22 cellular contexts compared by ENCODE assay signal in the genomic region with DNA sequence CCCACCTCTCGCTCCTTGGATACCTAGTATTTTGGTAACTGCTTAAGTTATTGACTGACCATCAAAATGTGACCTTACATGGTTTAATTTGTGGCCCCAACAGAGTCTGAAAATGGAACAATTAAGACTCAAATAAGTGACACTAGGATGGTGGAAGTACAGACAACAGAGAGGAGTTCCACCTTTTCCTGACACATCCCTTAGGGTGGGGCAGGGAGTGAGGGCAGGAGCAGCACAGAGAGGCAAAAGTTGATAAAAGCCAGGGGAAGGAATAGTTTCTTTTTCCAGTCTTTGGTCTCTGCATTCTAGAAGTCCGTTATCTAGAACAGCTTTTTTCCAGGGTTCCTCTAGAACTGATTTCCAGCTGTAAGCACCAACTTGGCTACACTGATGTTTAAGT.
"Had no signal": no experiment of that assay in that cellular context is flagged by ENCODE, and none has a peak within 500 bp of the region (broad histone marks: within the 10 kb centered on the region; RNA-seq: fewer than 3 reads in every experiment).

No MANE protein-coding gene starts in this region.

- H3K36me3 Mint-ChIP-seq: naive B cell; natural killer cell treated with Interleukin-12 subunit alpha and Interleukin-12 subunit beta and Interleukin-15 and Interleukin-18, amount 100 ng/mL, for 72 hours had no signal

- H3K9ac ChIP-seq: parathyroid adenoma had no signal

- H3K27ac ChIP-seq: coronary artery, parathyroid adenoma, right lobe of liver, thoracic aorta, tibial nerve, upper lobe of right lung, uterus had no signal

- H3K27ac Mint-ChIP-seq: memory B cell; natural killer cell treated with Interleukin-12 subunit alpha and Interleukin-12 subunit beta and Interleukin-15 and Interleukin-18, amount 100 ng/mL, for 72 hours; progenitor cell of endocrine pancreas; stimulated activated naive B cell treated with anti-CD40 and anti-IgM and Interleukin-4, amounts not matched to agents 10 μg/mL and 1 μg/mL and 100 μg/mL, for 72 hours; stimulated activated naive CD8-positive, alpha-beta T cell treated with anti-CD3 and anti-CD28 coated beads, Interleukin-15, Interleukin-2, amounts not matched to agents 100 ng/mL and 50 ng/mL, for 24 hours had no signal

- H3K36me3 ChIP-seq: right lobe of liver, thoracic aorta, tibial nerve, upper lobe of right lung, uterus had no signal

- H3K4me1 ChIP-seq: parathyroid adenoma, right lobe of liver, tibial nerve, upper lobe of right lung, uterus had no signal

- H3K27me3 ChIP-seq: right lobe of liver, tibial nerve, upper lobe of right lung, uterus had no signal

- H3K9me3 ChIP-seq: right lobe of liver, thoracic aorta, tibial nerve, upper lobe of right lung, uterus had no signal

- H3K4me3 Mint-ChIP-seq: memory B cell; natural killer cell treated with Interleukin-12 subunit alpha and Interleukin-12 subunit beta and Interleukin-15 and Interleukin-18, amount 100 ng/mL, for 72 hours; neural crest cell; stimulated activated naive B cell treated with anti-CD40 and anti-IgM and Interleukin-4, amounts not matched to agents 10 μg/mL and 1 μg/mL and 100 μg/mL, for 72 hours; stimulated activated naive CD8-positive, alpha-beta T cell treated with anti-CD3 and anti-CD28 coated beads, Interleukin-15, Interleukin-2, amounts not matched to agents 100 ng/mL and 50 ng/mL, for 24 hours had no signal

- H3K27me3 Mint-ChIP-seq: memory B cell; naive B cell; natural killer cell treated with Interleukin-12 subunit alpha and Interleukin-12 subunit beta and Interleukin-15 and Interleukin-18, amount 100 ng/mL, for 72 hours; progenitor cell of endocrine pancreas; stimulated activated naive B cell treated with anti-CD40 and anti-IgM and Interleukin-4, amounts not matched to agents 10 μg/mL and 1 μg/mL and 100 μg/mL, for 72 hours; stimulated activated naive CD8-positive, alpha-beta T cell treated with anti-CD3 and anti-CD28 coated beads, Interleukin-15, Interleukin-2, amounts not matched to agents 100 ng/mL and 50 ng/mL, for 24 hours had no signal

- H3K4me1 Mint-ChIP-seq: memory B cell; neural crest cell; stimulated activated naive B cell treated with anti-CD40 and anti-IgM and Interleukin-4, amounts not matched to agents 10 μg/mL and 1 μg/mL and 100 μg/mL, for 72 hours had no signal

- H2AFZ ChIP-seq: parathyroid adenoma had no signal

- DNase-seq: dermis blood vessel endothelial cell; effector memory CD4-positive, alpha-beta T cell; erythroblast; naive B cell; right lobe of liver; small intestine; stimulated activated CD4-positive, alpha-beta T cell treated with anti-CD3 and anti-CD28 coated beads, Interleukin-15, amount 100 ng/mL, for 24 hours; stimulated activated CD4-positive, alpha-beta T cell treated with anti-CD3 and anti-CD28 coated beads, Interleukin-2, amount 100 ng/mL, for 48 hours; stimulated activated naive B cell treated with anti-CD40 and anti-IgM and Interleukin-4, amounts not matched to agents 10 μg/mL and 1 μg/mL and 100 μg/mL, for 72 hours; upper lobe of right lung; uterus had no signal

- ATAC-seq: left lobe of liver; natural killer cell treated with Interleukin-12 subunit alpha and Interleukin-12 subunit beta and Interleukin-15 and Interleukin-18, amount 100 ng/mL, for 72 hours; right lobe of liver; stimulated activated naive B cell treated with anti-CD40 and anti-IgM and Interleukin-4, amounts not matched to agents 10 μg/mL and 1 μg/mL and 100 μg/mL, for 72 hours; upper lobe of right lung had no signal

- H3K4me3 ChIP-seq: coronary artery, lung, right lobe of liver, thoracic aorta, tibial nerve, upper lobe of right lung, uterus had no signal

- H3K9me3 Mint-ChIP-seq: memory B cell; naive B cell; natural killer cell treated with Interleukin-12 subunit alpha and Interleukin-12 subunit beta and Interleukin-15 and Interleukin-18, amount 100 ng/mL, for 72 hours; neural crest cell; stimulated activated naive CD8-positive, alpha-beta T cell treated with anti-CD3 and anti-CD28 coated beads, Interleukin-15, Interleukin-2, amounts not matched to agents 100 ng/mL and 50 ng/mL, for 24 hours had no signal

- H3K79me2 ChIP-seq: parathyroid adenoma had no signal
